Comparison of ENCODE assay signal across 8 cellular contexts in the genomic region with DNA sequence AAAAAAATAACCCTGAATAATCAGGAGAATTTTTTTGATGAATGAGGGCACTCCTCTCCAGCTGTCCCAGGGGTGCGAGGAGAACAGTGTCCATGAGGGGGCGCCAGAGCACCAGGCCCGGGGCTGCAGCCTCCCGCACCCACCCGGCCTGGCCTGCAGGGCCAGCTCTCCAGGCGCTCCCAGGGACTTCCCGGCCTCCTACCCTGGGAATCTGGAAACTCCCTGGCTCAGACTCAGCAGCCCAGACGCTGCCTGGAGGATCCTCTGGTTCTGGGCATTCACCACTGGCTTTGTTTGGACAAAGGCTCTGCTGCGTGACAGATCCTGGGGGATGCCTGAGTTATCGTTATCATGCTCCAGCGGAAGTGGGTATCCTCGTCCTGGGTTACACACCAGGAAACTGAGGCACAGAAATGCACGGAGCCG. TPM values are rescaled to one million over a fixed set of nuclear protein-coding genes. Genes with fewer than 3 reads are reported as not detected.
A peak's percentile ranks its signal among the peaks of the same experiment; 100 is the strongest.
DNase-seq lines count a peak whose midpoint lies in the region; ATAC-seq and TF ChIP-seq lines count a peak whose summit lies in the region.

No MANE protein-coding gene starts in this region.

- H3K36me3 ChIP-seq in trophoblast cell (ENCODE audit: control insufficient read depth in 1 of 2, insufficient read depth in 2 of 2, low read length in 2 of 2) = peaks cover 29 to 34% of the 10 kb centered on the region in 2 experiments
- H3K36me3 ChIP-seq in thoracic aorta = peaks cover 3% of the 10 kb centered on the region

- peaks cover 12% of the 10 kb centered on the region for H3K9me3 ChIP-seq in trophoblast cell (ENCODE audit: insufficient read depth, low read depth, low read length)
- H3K9me3 ChIP-seq in thoracic aorta = peaks cover 4% of the 10 kb centered on the region

- H3K4me2 ChIP-seq in trophoblast cell (ENCODE audit: low read length) = no peak overlapping the region

- intact Hi-C loops in head of caudate nucleus (cut with DNase I) = loop anchor here (1.0 kb wide), 1 partner anchor 152 kb away; no protein-coding TSS in a partner anchor

- no peak overlapping the region for H2BK12ac ChIP-seq in trophoblast cell (ENCODE audit: low read length)

- H2AFZ ChIP-seq in trophoblast cell (ENCODE audit: insufficient read depth, low read length, poor library complexity) = no peak overlapping the region

- H3K79me2 ChIP-seq in trophoblast cell (ENCODE audit: control insufficient read depth, insufficient read depth, low read length, poor library complexity) = no peaks in the 10 kb centered on the region

- no peak overlapping the region for H3K4ac ChIP-seq in trophoblast cell (ENCODE audit: low read depth, low read length)

- no peak overlapping the region for H2BK120ac ChIP-seq in trophoblast cell (ENCODE audit: insufficient read depth, low read length, poor library complexity)

- no peak overlapping the region for H3K9ac ChIP-seq in trophoblast cell (ENCODE audit: low read length)

- H3K9me3 Mint-ChIP-seq in activated naive CD8-positive, alpha-beta T cell treated with anti-CD3 and anti-CD28 coated beads, Interleukin-2, amount 10 ng/mL, durations not matched to agents 7 days and 5 days = peaks cover 3% of the 10 kb centered on the region

- no peaks in the 10 kb centered on the region for H3K79me1 ChIP-seq in trophoblast cell (ENCODE audit: low read length)

- H3K27ac ChIP-seq in trophoblast cell (ENCODE audit: low read depth, low read length) (no peak overlapping the region), thoracic aorta (no peak overlapping the region)

- no peak overlapping the region for H4K12ac ChIP-seq in trophoblast cell (ENCODE audit: low read depth, low read length)

- H3K4me1 ChIP-seq in trophoblast cell (ENCODE audit: control insufficient read depth in 1 of 2, insufficient read depth in 2 of 2, low read length in 2 of 2) = peaks cover 5 to 6% of the 10 kb centered on the region in 2 experiments
- H3K4me1 ChIP-seq in thoracic aorta (ENCODE audit: control insufficient read depth in 1 of 2, low read depth in 2 of 2) = peaks cover 0 to 7% of the 10 kb centered on the region in 2 donors

- no peak overlapping the region for H3K23ac ChIP-seq in trophoblast cell (ENCODE audit: low read length)

- no peak overlapping the region for H3K14ac ChIP-seq in trophoblast cell (ENCODE audit: low read length)

- POLR2A ChIA-PET in activated naive CD8-positive, alpha-beta T cell treated with anti-CD3 and anti-CD28 coated beads, Interleukin-2, amount 10 ng/mL, durations not matched to agents 7 days and 5 days (lab: Charles Lee) = no interaction called here

- peak; percentile 98 for TF ChIP-seq CTCF in thoracic aorta (IDR thresholded peaks at IDR 0.05)

- no peak overlapping the region for H3K4me3 ChIP-seq in trophoblast cell (ENCODE audit: low read depth, low read length)
- H3K4me3 ChIP-seq in thoracic aorta = no peak overlapping the region

- no peak overlapping the region for H2BK5ac ChIP-seq in trophoblast cell (ENCODE audit: low read depth, low read length, poor library complexity)

- no peak overlapping the region for H3K4me3 Mint-ChIP-seq in activated naive CD8-positive, alpha-beta T cell treated with anti-CD3 and anti-CD28 coated beads, Interleukin-2, amount 10 ng/mL, durations not matched to agents 7 days and 5 days

- H3K36me3 Mint-ChIP-seq in activated naive CD8-positive, alpha-beta T cell treated with anti-CD3 and anti-CD28 coated beads, Interleukin-2, amount 10 ng/mL, durations not matched to agents 7 days and 5 days = peaks cover 43% of the 10 kb centered on the region

- no CpG with 5 or more reads among the region's 14 CpGs for WGBS in trophoblast cell (ENCODE audit: extremely low coverage, insufficient coverage, insufficient read length)

- no peak overlapping the region for H2AK5ac ChIP-seq in trophoblast cell (ENCODE audit: low read length)

- no peak overlapping the region for H3K18ac ChIP-seq in trophoblast cell (ENCODE audit: low read length)

- peak; percentile 93 for ATAC-seq in SK-N-SH treated with all-trans-retinoic acid at 6 μM for 48 hours
- ATAC-seq in activated naive CD8-positive, alpha-beta T cell treated with anti-CD3 and anti-CD28 coated beads, Interleukin-2, amount 10 ng/mL, durations not matched to agents 7 days and 5 days (ENCODE audit: low read depth) = peak; percentile 59
- peak; percentile 83 for ATAC-seq in thoracic aorta (ENCODE audit: insufficient number of reproducible peaks, low FRiP score, low read depth)
- ATAC-seq in GM19035 (IDR thresholded peaks at IDR 0.05; ENCODE audit: unreplicated experiment) = no peak

- DNase-seq in COLO829 (ENCODE audit: low spot score) (peak; percentile 89), HuH-7.5 (ENCODE audit: low spot score) (peak; percentile 84), head of caudate nucleus (peak; percentile 70 to 95 (median 90)), trophoblast cell (peak; percentile 91 to 95), thoracic aorta (ENCODE audit: low spot score) (peak; percentile 42)
- DNase-seq in activated naive CD8-positive, alpha-beta T cell treated with anti-CD3 and anti-CD28 coated beads, Interleukin-2, amount 10 ng/mL, durations not matched to agents 7 days and 5 days = peak; percentile 72

- H4K8ac ChIP-seq in trophoblast cell (ENCODE audit: low read depth, low read length) = no peak overlapping the region

- no peaks in the 10 kb centered on the region for H3K4me1 Mint-ChIP-seq in activated naive CD8-positive, alpha-beta T cell treated with anti-CD3 and anti-CD28 coated beads, Interleukin-2, amount 10 ng/mL, durations not matched to agents 7 days and 5 days

- H4K91ac ChIP-seq in trophoblast cell (ENCODE audit: low read depth, low read length) = no peak overlapping the region

- no peaks in the 10 kb centered on the region for H3K27me3 ChIP-seq in trophoblast cell (ENCODE audit: insufficient read depth, low read length)
- no peaks in the 10 kb centered on the region for H3K27me3 ChIP-seq in thoracic aorta (replicated peaks; ENCODE audit: insufficient read depth)

- no peak overlapping the region for H3K27ac Mint-ChIP-seq in activated naive CD8-positive, alpha-beta T cell treated with anti-CD3 and anti-CD28 coated beads, Interleukin-2, amount 10 ng/mL, durations not matched to agents 7 days and 5 days

- H3K27me3 Mint-ChIP-seq in activated naive CD8-positive, alpha-beta T cell treated with anti-CD3 and anti-CD28 coated beads, Interleukin-2, amount 10 ng/mL, durations not matched to agents 7 days and 5 days = no peaks in the 10 kb centered on the region

TF ChIP-seq in SK-N-SH treated with all-trans-retinoic acid at 6 μM for 48 hours, 23 proteins besides CTCF, POLR2A, EP300 and RAD21 (continues in another document):
- TF ChIP-seq ZNF70 (CRISPR knock-in tag; IDR thresholded peaks at IDR 0.05) (no peak), CSDC2 (CRISPR knock-in tag; IDR thresholded peaks at IDR 0.05) (0 out of 2 replicates have a peak, but pooled peaks have one; percentile 63), ZNF8 (CRISPR knock-in tag; IDR thresholded peaks at IDR 0.05) (no peak), ZNF565 (CRISPR knock-in tag; conservative IDR thresholded peaks at IDR 0.05; ENCODE audit: low read depth) (no peak)
- TF ChIP-seq, protein P1, sequence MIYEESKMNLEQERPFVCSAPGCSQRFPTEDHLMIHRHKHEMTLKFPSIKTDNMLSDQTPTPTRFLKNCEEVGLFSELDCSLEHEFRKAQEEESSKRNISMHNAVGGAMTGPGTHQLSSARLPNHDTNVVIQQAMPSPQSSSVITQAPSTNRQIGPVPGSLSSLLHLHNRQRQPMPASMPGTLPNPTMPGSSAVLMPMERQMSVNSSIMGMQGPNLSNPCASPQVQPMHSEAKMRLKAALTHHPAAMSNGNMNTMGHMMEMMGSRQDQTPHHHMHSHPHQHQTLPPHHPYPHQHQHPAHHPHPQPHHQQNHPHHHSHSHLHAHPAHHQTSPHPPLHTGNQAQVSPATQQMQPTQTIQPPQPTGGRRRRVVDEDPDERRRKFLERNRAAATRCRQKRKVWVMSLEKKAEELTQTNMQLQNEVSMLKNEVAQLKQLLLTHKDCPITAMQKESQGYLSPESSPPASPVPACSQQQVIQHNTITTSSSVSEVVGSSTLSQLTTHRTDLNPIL (CRISPR knock-in tag; IDR thresholded peaks at IDR 0.05; ENCODE audit: low read depth) = no peak
- TF ChIP-seq, protein P2, sequence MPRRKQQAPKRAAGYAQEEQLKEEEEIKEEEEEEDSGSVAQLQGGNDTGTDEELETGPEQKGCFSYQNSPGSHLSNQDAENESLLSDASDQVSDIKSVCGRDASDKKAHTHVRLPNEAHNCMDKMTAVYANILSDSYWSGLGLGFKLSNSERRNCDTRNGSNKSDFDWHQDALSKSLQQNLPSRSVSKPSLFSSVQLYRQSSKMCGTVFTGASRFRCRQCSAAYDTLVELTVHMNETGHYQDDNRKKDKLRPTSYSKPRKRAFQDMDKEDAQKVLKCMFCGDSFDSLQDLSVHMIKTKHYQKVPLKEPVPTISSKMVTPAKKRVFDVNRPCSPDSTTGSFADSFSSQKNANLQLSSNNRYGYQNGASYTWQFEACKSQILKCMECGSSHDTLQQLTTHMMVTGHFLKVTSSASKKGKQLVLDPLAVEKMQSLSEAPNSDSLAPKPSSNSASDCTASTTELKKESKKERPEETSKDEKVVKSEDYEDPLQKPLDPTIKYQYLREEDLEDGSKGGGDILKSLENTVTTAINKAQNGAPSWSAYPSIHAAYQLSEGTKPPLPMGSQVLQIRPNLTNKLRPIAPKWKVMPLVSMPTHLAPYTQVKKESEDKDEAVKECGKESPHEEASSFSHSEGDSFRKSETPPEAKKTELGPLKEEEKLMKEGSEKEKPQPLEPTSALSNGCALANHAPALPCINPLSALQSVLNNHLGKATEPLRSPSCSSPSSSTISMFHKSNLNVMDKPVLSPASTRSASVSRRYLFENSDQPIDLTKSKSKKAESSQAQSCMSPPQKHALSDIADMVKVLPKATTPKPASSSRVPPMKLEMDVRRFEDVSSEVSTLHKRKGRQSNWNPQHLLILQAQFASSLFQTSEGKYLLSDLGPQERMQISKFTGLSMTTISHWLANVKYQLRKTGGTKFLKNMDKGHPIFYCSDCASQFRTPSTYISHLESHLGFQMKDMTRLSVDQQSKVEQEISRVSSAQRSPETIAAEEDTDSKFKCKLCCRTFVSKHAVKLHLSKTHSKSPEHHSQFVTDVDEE (CRISPR knock-in tag; IDR thresholded peaks at IDR 0.05) = peak; percentile 38; the same call in 1 of the 2 replicates

RNA-seq across cellular contexts. Expression of a gene that starts 31.0 kb away (rescaled TPM):
- 100 to 1,000 TPM; 194 to 221 TPM for total RNA-seq in activated naive CD8-positive, alpha-beta T cell treated with anti-CD3 and anti-CD28 coated beads, Interleukin-2, amount 10 ng/mL, durations not matched to agents 7 days and 5 days
- 35.5 and 35.9 TPM in 2 replicates for polyA plus RNA-seq in trophoblast cell (2013)
- 10 to 100 TPM; 18.1 to 53.1 TPM for total RNA-seq in thoracic aorta

RNA-seq across cellular contexts. Expression of a gene that starts 50.0 kb away (rescaled TPM):
- total RNA-seq in activated naive CD8-positive, alpha-beta T cell treated with anti-CD3 and anti-CD28 coated beads, Interleukin-2, amount 10 ng/mL, durations not matched to agents 7 days and 5 days = 1 to 10 TPM; 5.2 to 7.3 TPM
- 298 and 341 TPM in 2 replicates for polyA plus RNA-seq in trophoblast cell (2013)
- total RNA-seq in thoracic aorta = 100 to 1,000 TPM in 1 of 2 donors, 10 to 100 TPM in 1; 28.3 to 332 TPM

Comparison
In these comparisons a context has a peak if more than half of its experiments do, and no peak if none do; other contexts are left out.
1. DNase-seq: peak in every context shown above with its lines; median percentile 93 in trophoblast cell; 90 in head of caudate nucleus; 89 in COLO829; 84 in HuH-7.5; 72 in activated naive CD8-positive, alpha-beta T cell treated with anti-CD3 and anti-CD28 coated beads, Interleukin-2, amount 10 ng/mL, durations not matched to agents 7 days and 5 days; 42 in thoracic aorta.